9 cellular contexts compared by ENCODE assay signal in the genomic region with DNA sequence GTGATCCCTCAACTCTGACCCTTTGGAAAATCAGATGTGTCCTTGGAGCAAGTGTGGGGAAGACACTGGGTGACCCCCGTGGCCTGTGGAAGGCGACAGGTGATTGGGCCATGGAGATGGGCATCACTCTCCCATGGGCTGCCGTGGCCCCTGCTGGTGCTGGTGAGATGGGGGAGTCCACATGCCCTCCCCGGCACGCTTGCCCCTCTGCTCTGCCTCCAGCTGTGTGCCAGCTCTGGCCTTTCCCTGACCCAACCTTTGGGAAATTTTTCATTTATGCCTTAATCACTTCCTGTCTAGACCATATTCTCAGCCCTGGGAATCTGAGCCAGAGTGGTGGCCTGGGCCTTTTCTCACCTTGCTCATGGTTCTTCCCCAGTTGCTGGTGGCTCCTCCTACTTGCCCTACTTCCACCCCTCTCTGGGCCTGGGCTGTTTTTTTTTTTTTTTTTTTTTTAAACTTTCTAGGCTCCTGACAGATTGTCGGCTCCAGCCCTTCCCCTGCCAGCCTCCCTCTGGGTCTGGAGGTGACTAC. TPM values are rescaled to one million over a fixed set of nuclear protein-coding genes. Genes with fewer than 3 reads are reported as not detected.
DNase-seq lines count a peak whose midpoint lies in the region; ATAC-seq, FAIRE-seq and TF ChIP-seq lines count a peak whose summit lies in the region.
"Had no signal": no experiment of that assay in that cellular context is flagged by ENCODE, and none has a peak within 500 bp of the region (broad histone marks: within the 10 kb centered on the region; RNA-seq: fewer than 3 reads in every experiment).

No MANE protein-coding gene starts in this region.

- H3K4me1 ChIP-seq in astrocyte (ENCODE audit: insufficient read depth, low read length) = peaks cover 31% of the 10 kb centered on the region
- H3K4me1 ChIP-seq in naive thymus-derived CD4-positive, alpha-beta T cell (ENCODE audit: control insufficient read depth in 2 of 2, insufficient read depth in 2 of 2, low read length in 2 of 2) = peaks cover 81 to 83% of the 10 kb centered on the region in 2 donors

- intact Hi-C loops in naive thymus-derived CD4-positive, alpha-beta T cell (cut with micrococcal nuclease) = loop anchor here (1.0 to 5.0 kb wide), 2 partner anchors 8 to 298 kb away; a partner anchor contains a TSS

- H3K4me3 ChIP-seq in astrocyte (ENCODE audit: insufficient read depth, low read depth, low read length) = no peak overlapping the region
- H3K4me3 ChIP-seq in naive thymus-derived CD4-positive, alpha-beta T cell (ENCODE audit: low read length) = peak overlapping the region; percentile 45

- no peak overlapping the region for H3K4me3 Mint-ChIP-seq in astrocyte (ENCODE audit: unreplicated experiment)
- H3K4me3 Mint-ChIP-seq in naive thymus-derived CD4-positive, alpha-beta T cell = peak overlapping the region; percentile 33 to 94 (median 84)
- H3K4me3 Mint-ChIP-seq: activated B cell treated with CpG ODN at 0.5 μM for 24 hours had no signal

- no peak for TF ChIP-seq CTCF in astrocyte (IDR thresholded peaks at IDR 0.05; ENCODE audit: insufficient read depth, low read depth, low read length)

- POLR2A ChIA-PET in naive thymus-derived CD4-positive, alpha-beta T cell (lab: Charles Lee) = interaction anchor here (0.6 to 1.8 kb wide), 3 partner anchors 10 to 62 kb away, joined by 3 to 7 read pairs (median 7); no protein-coding TSS in a partner anchor

- no peaks in the 10 kb centered on the region for H4K20me1 ChIP-seq in astrocyte (ENCODE audit: insufficient read depth, low read length)

- H3K9me3 Mint-ChIP-seq in astrocyte (ENCODE audit: unreplicated experiment) = no peaks in the 10 kb centered on the region
- H3K9me3 Mint-ChIP-seq in naive thymus-derived CD4-positive, alpha-beta T cell = no peaks in the 10 kb centered on the region
- H3K9me3 Mint-ChIP-seq: activated B cell treated with CpG ODN at 0.5 μM for 24 hours had no signal

- FAIRE-seq in RCC 7860 (lab: Jason Lieb, UNC) (no peak), astrocyte (lab: Jason Lieb, UNC) (no peak)

- in situ Hi-C loops in Caki2 (cut with HindIII; ENCODE audit: low pct_unique_long_range_greater_than_20kb, low sequenced_read_pairs) = no loop called here

- no peaks in the 10 kb centered on the region for H3K79me2 ChIP-seq in astrocyte (ENCODE audit: insufficient read depth, low read length)

- H3K27ac ChIP-seq in astrocyte (ENCODE audit: low read depth, low read length) = peak overlapping the region; percentile 19
- H3K27ac ChIP-seq in naive thymus-derived CD4-positive, alpha-beta T cell (ENCODE audit: low read depth, low read length) = peak overlapping the region; percentile 34

- DNase-seq in Caki2 (ENCODE audit: low read depth) (peak; percentile 92), RCC 7860 (ENCODE audit: low spot score) (peak; percentile 94), astrocyte (ENCODE audit: low read depth) (peak; percentile 46), NCI-H2029 treated with DMSO at 0.1 percent for 48 hours (lab: John Stamatoyannopoulos, UW) (no peak)
- DNase-seq in naive thymus-derived CD4-positive, alpha-beta T cell = peak in 3 of 9 donors; percentile 21 to 47 (median 24)
- DNase-seq: activated B cell treated with CpG ODN at 0.5 μM for 24 hours had no signal

- CTCF ChIA-PET in naive thymus-derived CD4-positive, alpha-beta T cell (lab: Charles Lee) = interaction anchor here (0.6 to 1.4 kb wide), 3 partner anchors 12 to 245 kb away, joined by 3 read pairs; a partner anchor contains a TSS

- H3K27me3 ChIP-seq in astrocyte (ENCODE audit: insufficient read depth, low read length) = no peaks in the 10 kb centered on the region
- no peaks in the 10 kb centered on the region for H3K27me3 ChIP-seq in naive thymus-derived CD4-positive, alpha-beta T cell (ENCODE audit: control insufficient read depth in 2 of 2, insufficient read depth in 2 of 2, low read length in 2 of 2)

- no peak overlapping the region for H2AFZ ChIP-seq in astrocyte (ENCODE audit: low read depth, low read length)

- H3K9me3 ChIP-seq in astrocyte (ENCODE audit: insufficient read depth, low read depth, low read length) = no peaks in the 10 kb centered on the region
- no peaks in the 10 kb centered on the region for H3K9me3 ChIP-seq in naive thymus-derived CD4-positive, alpha-beta T cell (ENCODE audit: control insufficient read depth in 2 of 3, low read length in 3 of 3)

- H3K27me3 Mint-ChIP-seq in astrocyte (ENCODE audit: low read depth, unreplicated experiment) = no peaks in the 10 kb centered on the region
- no peaks in the 10 kb centered on the region for H3K27me3 Mint-ChIP-seq in naive thymus-derived CD4-positive, alpha-beta T cell
- H3K27me3 Mint-ChIP-seq: activated B cell treated with CpG ODN at 0.5 μM for 24 hours had no signal

- peak overlapping the region; percentile 9 for H3K9ac ChIP-seq in astrocyte (ENCODE audit: low read length)

- peak overlapping the region; percentile 86 for H3K27ac Mint-ChIP-seq in astrocyte (ENCODE audit: unreplicated experiment)
- peak overlapping the region; percentile 63 to 99 (median 74) for H3K27ac Mint-ChIP-seq in naive thymus-derived CD4-positive, alpha-beta T cell

- H3K4me2 ChIP-seq in astrocyte (ENCODE audit: low read length) = peak overlapping the region; percentile 31

- peaks cover 2% of the 10 kb centered on the region for H3K36me3 Mint-ChIP-seq in astrocyte (ENCODE audit: low read depth, unreplicated experiment)
- peaks cover 0 to 22% (median 0%) of the 10 kb centered on the region in 5 donors for H3K36me3 Mint-ChIP-seq in naive thymus-derived CD4-positive, alpha-beta T cell

- ATAC-seq in naive thymus-derived CD4-positive, alpha-beta T cell = peak; percentile 63
- ATAC-seq in HG02970 (IDR thresholded peaks at IDR 0.05; ENCODE audit: low FRiP score, unreplicated experiment) (no peak), GM19328 (IDR thresholded peaks at IDR 0.05; ENCODE audit: unreplicated experiment) (no peak), GM19023 (IDR thresholded peaks at IDR 0.05; ENCODE audit: unreplicated experiment) (no peak)

- no peaks in the 10 kb centered on the region for H3K36me3 ChIP-seq in astrocyte (ENCODE audit: insufficient read depth, low read length)
- H3K36me3 ChIP-seq in naive thymus-derived CD4-positive, alpha-beta T cell (ENCODE audit: control insufficient read depth in 2 of 3, insufficient read depth in 3 of 3, low read length in 3 of 3) = peaks cover 0 to 4% (median 0%) of the 10 kb centered on the region in 3 experiments

- peaks cover 44% of the 10 kb centered on the region for H3K4me1 Mint-ChIP-seq in astrocyte (ENCODE audit: low read depth, unreplicated experiment)
- peaks cover 70 to 96% (median 91%) of the 10 kb centered on the region in 7 donors for H3K4me1 Mint-ChIP-seq in naive thymus-derived CD4-positive, alpha-beta T cell

RNA-seq across cellular contexts. Expression of a gene that starts 56.6 kb away (rescaled TPM):
- total RNA-seq in Caki2 (2014; rRNA removed; shearing (Covaris generic); ENCODE audit: low replicate concordance) = 52.7 and 74.5 TPM in 2 replicates
- total RNA-seq in astrocyte = 92.5 and 106 TPM in 2 replicates
- total RNA-seq in naive thymus-derived CD4-positive, alpha-beta T cell = 10 to 100 TPM in 3 of 5 experiments, 1 to 10 TPM in 2; 5.8 to 43.4 (median 12.6) TPM
- polyA plus RNA-seq in naive thymus-derived CD4-positive, alpha-beta T cell = 10 to 100 TPM in 1 of 2 donors, 1 to 10 TPM in 1; 4.9 to 11.6 TPM
